ENCODE assay signal across 1 cellular context in the genomic region with DNA sequence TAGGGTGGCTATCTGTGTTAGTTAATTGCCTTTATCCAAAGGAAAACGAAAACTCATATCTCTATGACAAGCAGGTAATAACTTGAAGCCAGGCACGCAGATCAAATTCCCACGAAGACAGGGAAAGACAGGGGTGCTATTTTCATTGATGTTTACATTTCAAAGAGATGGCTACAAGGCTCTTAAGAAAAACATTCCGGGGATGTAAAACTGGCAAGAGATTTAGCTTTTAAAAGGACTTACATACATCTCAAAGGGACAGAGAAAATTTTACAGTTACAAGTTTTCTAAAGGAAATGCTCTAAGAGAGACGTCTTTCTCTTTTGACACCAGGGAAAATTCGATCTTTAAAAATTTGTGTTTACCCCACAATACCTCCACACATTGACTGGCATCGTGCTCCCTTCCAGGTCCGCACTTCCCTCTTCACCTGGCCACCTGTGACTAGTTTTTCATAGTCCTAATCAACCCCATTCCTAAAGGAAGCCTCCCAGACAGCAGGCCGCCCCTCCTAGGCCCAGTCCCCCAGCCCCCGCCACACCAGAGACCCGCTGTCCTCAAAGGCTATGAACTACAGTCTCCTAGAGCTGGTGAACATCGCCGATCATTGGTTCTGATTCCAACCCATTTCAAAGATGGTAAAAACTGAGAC.
TF ChIP-seq lines count a peak whose summit lies in the region.

No MANE protein-coding gene starts in this region.

TF ChIP-seq in GM23338, 12 proteins besides CTCF, POLR2A, EP300 and RAD21 (continued from another document):
- TF ChIP-seq REST (IDR thresholded peaks at IDR 0.05; ENCODE audit: unreplicated experiment) (no peak), ZNF331 (CRISPR knock-in tag; IDR thresholded peaks at IDR 0.05; ENCODE audit: low read depth) (no peak), CREB1 (CRISPR knock-in tag; IDR thresholded peaks at IDR 0.05; ENCODE audit: low read depth) (no peak), POLR2AphosphoS5 (IDR thresholded peaks at IDR 0.05; ENCODE audit: low read depth) (no peak)
